Comparison of ENCODE assay signal across 8 cellular contexts in the genomic region with DNA sequence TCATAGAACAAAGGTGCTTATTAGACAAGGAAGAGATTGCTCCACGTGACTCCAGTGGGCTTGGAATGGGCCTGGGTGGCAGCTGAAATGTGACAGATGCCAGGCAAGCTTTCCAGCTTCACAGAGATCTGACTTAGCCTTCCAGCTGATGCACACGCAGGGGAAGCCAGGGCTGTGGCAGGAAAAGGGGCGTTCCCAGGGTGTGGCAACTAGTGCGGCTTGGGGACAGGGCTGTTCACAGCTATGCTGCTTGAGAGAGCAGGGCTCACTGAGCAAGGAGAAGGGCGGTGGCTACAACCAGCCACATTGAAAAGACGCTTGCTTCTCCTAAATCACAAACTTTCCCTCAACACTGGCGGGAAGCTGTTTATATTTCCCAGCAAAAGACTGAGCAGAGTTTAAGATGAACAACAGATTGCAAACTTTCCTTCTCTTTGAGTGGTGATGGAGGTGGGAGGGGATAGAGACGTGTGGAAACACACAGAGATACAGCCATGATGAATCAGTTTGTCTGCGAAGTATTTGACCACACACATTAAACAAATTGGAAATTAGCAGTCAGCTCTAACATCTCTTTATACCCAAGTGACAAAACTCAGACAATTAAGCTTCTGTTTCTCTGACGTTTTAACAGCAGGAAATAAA.
A peak's percentile ranks its signal among the peaks of the same experiment; 100 is the strongest.
DNase-seq lines count a peak whose midpoint lies in the region; ATAC-seq, FAIRE-seq and TF ChIP-seq lines count a peak whose summit lies in the region.

No MANE protein-coding gene starts in this region.

- FAIRE-seq in D721Med (lab: Jason Lieb, UNC) = no peak

- intact Hi-C loops in cardiac septum (cut with DNase I) = loop anchor here (1.0 to 5.0 kb wide), 3 partner anchors 33 to 116 kb away; no protein-coding TSS in a partner anchor

- DNase-seq in activated T-cell treated with anti-CD3 and anti-CD28 coated beads for 4 hours = peak; percentile 6
- peak; percentile 84 for DNase-seq in cardiac septum (ENCODE audit: low spot score)
- peak; percentile 18 to 73 (median 28) for DNase-seq in stimulated activated CD4-positive, alpha-beta T cell treated with anti-CD3 and anti-CD28 coated beads, TNF-alpha, amount 100 ng/mL, for 24 hours (ENCODE audit: low read depth in 3 of 3)
- no peak for DNase-seq in D721Med (ENCODE audit: insufficient read length, low spot score)
- no peak for DNase-seq in NCI-H187 treated with DMSO at 0.1 percent for 48 hours (lab: John Stamatoyannopoulos, UW)
- no peak for DNase-seq in NCI-H2081 (lab: John Stamatoyannopoulos, UW)
- no peak for DNase-seq in NCI-H1105 (lab: John Stamatoyannopoulos, UW)

- ATAC-seq in HG02798 (IDR thresholded peaks at IDR 0.05; ENCODE audit: poor library complexity, unreplicated experiment) = peak; percentile 65

- no peak for TF ChIP-seq CTCF in D721Med (IDR thresholded peaks at IDR 0.05; ENCODE audit: insufficient read depth, missing control alignments)

Comparison
In these comparisons a context has a peak if more than half of its experiments do, and no peak if none do; other contexts are left out.
1. DNase-seq: peak in activated T-cell treated with anti-CD3 and anti-CD28 coated beads for 4 hours (single experiment), cardiac septum (single experiment) and stimulated activated CD4-positive, alpha-beta T cell treated with anti-CD3 and anti-CD28 coated beads, TNF-alpha, amount 100 ng/mL, for 24 hours (3 of 3); none in D721Med (single experiment), NCI-H187 treated with DMSO at 0.1 percent for 48 hours (single experiment), NCI-H2081 (0 of 2) and NCI-H1105 (single experiment).